ENCODE assay signal across 9 cellular contexts in genomic region chr9:121651295-121652036, GRCh38. TPM values are rescaled to one million over a fixed set of nuclear protein-coding genes. Genes with fewer than 3 reads are reported as not detected.
A peak's percentile ranks its signal among the peaks of the same experiment; 100 is the strongest.
DNase-seq lines count a peak whose midpoint lies in the region; ATAC-seq and TF ChIP-seq lines count a peak whose summit lies in the region.
"Had no signal": no experiment of that assay in that cellular context is flagged by ENCODE, and none has a peak within 500 bp of the region (broad histone marks: within the 10 kb centered on the region; RNA-seq: fewer than 3 reads in every experiment).

DAB2IP (plus strand) TSS chr9:121651634; CDS start chr9:121651776, 142 bp downstream.

- H3K27ac ChIP-seq in SJSA1 (no peak within 1 kb of the TSS), tibial nerve (peak within 1 kb of the TSS in 3 of 4 donors; percentile 36 to 67 (median 51))
- H3K27ac ChIP-seq: epithelial cell of prostate had no signal

- peaks cover 73% of the 10 kb centered on the region for H3K27me3 Mint-ChIP-seq in activated T-cell treated with anti-CD3 and anti-CD28 coated beads, Interleukin-2, amount 50 U/mL, for 4 hours (ENCODE audit: low read depth)

- peak within 1 kb of the TSS; percentile 19 for H3K4me3 ChIP-seq in SJSA1
- peak within 1 kb of the TSS; percentile 35 for H3K4me3 ChIP-seq in epithelial cell of esophagus (ENCODE audit: low read length)
- H3K4me3 ChIP-seq in mucosa of descending colon: peak within 1 kb of the TSS; percentile 51
- H3K4me3 ChIP-seq in tibial nerve: peak within 1 kb of the TSS; percentile 40 to 61 (median 50)

- TF ChIP-seq EP300 in tibial nerve (IDR thresholded peaks at IDR 0.05): peak in 1 of 2 donors; percentile 46

- intact Hi-C loops in mucosa of descending colon (cut with DNase I, micrococcal nuclease): no loop called here

- no peak for TF ChIP-seq POLR2A in tibial nerve (IDR thresholded peaks at IDR 0.05)

- H3K27me3 ChIP-seq in SJSA1 (replicated peaks): peaks cover 49% of the 10 kb centered on the region
- H3K27me3 ChIP-seq in tibial nerve: peaks cover 0 to 12% of the 10 kb centered on the region in 2 donors

- no peak for TF ChIP-seq CTCF in epithelial cell of esophagus (IDR thresholded peaks at IDR 0.05; ENCODE audit: insufficient read depth, low read depth, low read length, missing control alignments)
- TF ChIP-seq CTCF in mucosa of descending colon (IDR thresholded peaks at IDR 0.05): no peak
- no peak for TF ChIP-seq CTCF in tibial nerve (IDR thresholded peaks at IDR 0.05)

- H3K4me1 ChIP-seq in SJSA1 (replicated peaks) (peaks cover 13% of the 10 kb centered on the region), mucosa of descending colon (ENCODE audit: low read depth) (peaks cover 18% of the 10 kb centered on the region), tibial nerve (peaks cover 0 to 32% (median 20%) of the 10 kb centered on the region in 4 donors)

- H3K9me3 Mint-ChIP-seq in activated T-cell treated with anti-CD3 and anti-CD28 coated beads, Interleukin-2, amount 50 U/mL, for 4 hours: no peaks in the 10 kb centered on the region

- DNase-seq in activated T-cell treated with anti-CD3 and anti-CD28 coated beads, Interleukin-2, amount 50 U/mL, for 4 hours: no peak
- DNase-seq in activated T-cell treated with anti-CD3 and anti-CD28 coated beads for 4 hours: no peak
- no peak for DNase-seq in SJSA1 (ENCODE audit: low read depth in 1 of 2, low spot score in 2 of 2)
- peak; percentile 11 for DNase-seq in epithelial cell of esophagus (ENCODE audit: low read depth)
- peak; percentile 60 to 83 (median 66) for DNase-seq in mucosa of descending colon
- DNase-seq in tibial nerve (ENCODE audit: low spot score in 2 of 2): no peak
- DNase-seq in activated effector memory CD4-positive, alpha-beta T cell treated with anti-CD3 and anti-CD28 coated beads, Interleukin-2, amount 50 U/mL, for 16 hours: no peak
- DNase-seq in NCI-H2107 (lab: John Stamatoyannopoulos, UW): no peak

- H3K9me3 ChIP-seq in SJSA1 (replicated peaks) (no peaks in the 10 kb centered on the region), mucosa of descending colon (no peaks in the 10 kb centered on the region), tibial nerve (no peaks in the 10 kb centered on the region)

- no peak within 1 kb of the TSS for H3K4me3 Mint-ChIP-seq in activated T-cell treated with anti-CD3 and anti-CD28 coated beads, Interleukin-2, amount 50 U/mL, for 4 hours

- ATAC-seq in activated T-cell treated with anti-CD3 and anti-CD28 coated beads, Interleukin-2, amount 50 U/mL, for 4 hours: peak; percentile 24 to 56
- peak; percentile 58 for ATAC-seq in mucosa of descending colon

- no peaks in the 10 kb centered on the region for H3K36me3 ChIP-seq in SJSA1
- H3K36me3 ChIP-seq in mucosa of descending colon (ENCODE audit: low read depth): no peaks in the 10 kb centered on the region
- H3K36me3 ChIP-seq in tibial nerve: no peaks in the 10 kb centered on the region

- WGBS in tibial nerve, 2 donors: 0 to 4% methylated on average over 25 to 30 of the region's 79 CpGs

- peaks cover 16% of the 10 kb centered on the region for H3K4me1 Mint-ChIP-seq in activated T-cell treated with anti-CD3 and anti-CD28 coated beads, Interleukin-2, amount 50 U/mL, for 4 hours (ENCODE audit: low read depth)

- H3K36me3 Mint-ChIP-seq in activated T-cell treated with anti-CD3 and anti-CD28 coated beads, Interleukin-2, amount 50 U/mL, for 4 hours (ENCODE audit: insufficient read depth): no peaks in the 10 kb centered on the region

RNA-seq across cellular contexts. Expression of gene DAB2IP, which starts in this region (rescaled TPM):
- under 1 TPM; 0.14 to 0.24 (median 0.18) TPM for total RNA-seq in activated T-cell treated with anti-CD3 and anti-CD28 coated beads, Interleukin-2, amount 50 U/mL, for 4 hours
- total RNA-seq in SJSA1 (2014; rRNA removed; shearing (Covaris generic)): 1.2 and 2.8 TPM in 2 replicates
- total RNA-seq in mucosa of descending colon: 100 to 1,000 TPM; 109 to 157 (median 111) TPM
- total RNA-seq in tibial nerve: 10 to 100 TPM; 35.2 to 56.4 (median 51.4) TPM

Comparison
In these comparisons a context has a peak if more than half of its experiments do, and no peak if none do; other contexts are left out.
1. Peak in ATAC-seq in activated T-cell treated with anti-CD3 and anti-CD28 coated beads, Interleukin-2, amount 50 U/mL, for 4 hours; RNA of the gene not detected or under 1 TPM.
2. DNase-seq: peak in epithelial cell of esophagus (single experiment) and mucosa of descending colon (3 of 3); none in activated T-cell treated with anti-CD3 and anti-CD28 coated beads, Interleukin-2, amount 50 U/mL, for 4 hours (single experiment), activated T-cell treated with anti-CD3 and anti-CD28 coated beads for 4 hours (single experiment), SJSA1 (0 of 2), tibial nerve (0 of 2), activated effector memory CD4-positive, alpha-beta T cell treated with anti-CD3 and anti-CD28 coated beads, Interleukin-2, amount 50 U/mL, for 16 hours (single experiment) and NCI-H2107 (single experiment).
3. Peak in every context shown above with its lines, with median percentiles within 50 percentile points of each other: H3K4me3 ChIP-seq.